In genomic region chr14:91372680-91373495, GRCh38 we compare ENCODE assay signal across 8 cellular contexts. TPM values are rescaled to one million over a fixed set of nuclear protein-coding genes. Genes with fewer than 3 reads are reported as not detected.
DNase-seq lines count a peak whose midpoint lies in the region; ATAC-seq and TF ChIP-seq lines count a peak whose summit lies in the region.

No MANE protein-coding gene starts in this region.

- ATAC-seq in GM19397 (IDR thresholded peaks at IDR 0.05; ENCODE audit: unreplicated experiment): peak; percentile 25
- ATAC-seq in T-helper 17 cell: peak; percentile 53

- WGBS in ovary, 3 donors: 71 to 72% (median 71%) methylated on average over 17 of the region's 17 CpGs

- H3K27me3 Mint-ChIP-seq in CD4-positive, alpha-beta memory T cell: no peaks in the 10 kb centered on the region
- H3K27me3 Mint-ChIP-seq in T-helper 17 cell: no peaks in the 10 kb centered on the region
- peaks cover 21% of the 10 kb centered on the region for H3K27me3 Mint-ChIP-seq in nephron (ENCODE audit: low read depth)

- no peak for TF ChIP-seq EP300 in ovary (IDR thresholded peaks at IDR 0.05)

- H3K27ac ChIP-seq in CD4-positive, alpha-beta memory T cell (ENCODE audit: low read depth, low read length): peak overlapping the region; percentile 79
- H3K27ac ChIP-seq in HL-60 (replicated peaks) (0 out of 2 replicates have a peak overlapping the region, but pooled peaks have one; percentile 5), ovary (no peak overlapping the region)

- H3K9me3 ChIP-seq in CD4-positive, alpha-beta memory T cell (ENCODE audit: control insufficient read depth in 1 of 2, low read length in 2 of 2): no peaks in the 10 kb centered on the region
- H3K9me3 ChIP-seq in T-helper 17 cell (ENCODE audit: control insufficient read depth, low read length, poor library complexity, severe bottlenecking): no peaks in the 10 kb centered on the region
- no peaks in the 10 kb centered on the region for H3K9me3 ChIP-seq in ovary

- H3K9me3 Mint-ChIP-seq in CD4-positive, alpha-beta memory T cell: no peaks in the 10 kb centered on the region
- H3K9me3 Mint-ChIP-seq in nephron: no peaks in the 10 kb centered on the region

- H3K4me3 ChIP-seq in CD4-positive, alpha-beta memory T cell (ENCODE audit: low read length in 2 of 2): peak overlapping the region; percentile 46 to 50
- H3K4me3 ChIP-seq in HL-60 (replicated peaks; ENCODE audit: insufficient read depth, low read length) (no peak overlapping the region), ovary (no peak overlapping the region)

- CTCF ChIA-PET in CD4-positive, alpha-beta memory T cell (lab: Charles Lee; ENCODE audit: partially characterized antibody): interaction anchor here (0.7 to 5.4 kb wide), 11 partner anchors 15 to 59 kb away, joined by 3 to 39 read pairs (median 5); partner anchors contain the start of gene CCDC88C

- peak in 3 of 5 donors; percentile 46 to 66 (median 52) for DNase-seq in CD4-positive, alpha-beta memory T cell
- no peak for DNase-seq in HL-60 (ENCODE audit: low read depth in 1 of 2, low spot score in 1 of 2)
- DNase-seq in T-helper 17 cell: no peak
- no peak for DNase-seq in NCI-H1930 (lab: John Stamatoyannopoulos, UW)
- no peak for DNase-seq in RKO (ENCODE audit: low spot score)
- no peak for DNase-seq in ovary

- intact Hi-C loops in CD4-positive, alpha-beta memory T cell (cut with micrococcal nuclease): loop anchor here (1.0 to 2.0 kb wide), 4 partner anchors 24 to 49 kb away; no protein-coding TSS in a partner anchor
- intact Hi-C loops in ovary (cut with DNase I): no loop called here

- peak overlapping the region; percentile 78 to 94 (median 84) for H3K4me3 Mint-ChIP-seq in CD4-positive, alpha-beta memory T cell
- H3K4me3 Mint-ChIP-seq in T-helper 17 cell (peak overlapping the region; percentile 80), nephron (peak overlapping the region in 2 of 3 experiments; percentile 14 to 29)

- no peak for TF ChIP-seq POLR2A in ovary (IDR thresholded peaks at IDR 0.05)

- peaks cover 6 to 30% of the 10 kb centered on the region in 2 donors for H3K36me3 Mint-ChIP-seq in CD4-positive, alpha-beta memory T cell
- H3K36me3 Mint-ChIP-seq in T-helper 17 cell (ENCODE audit: low read depth) (peaks cover 1% of the 10 kb centered on the region), nephron (ENCODE audit: low read depth) (no peaks in the 10 kb centered on the region)

- H3K4me1 ChIP-seq in CD4-positive, alpha-beta memory T cell (ENCODE audit: insufficient read depth, low read length): peaks cover 99% of the 10 kb centered on the region
- H3K4me1 ChIP-seq in ovary (ENCODE audit: insufficient read depth): no peaks in the 10 kb centered on the region

- peaks cover 2% of the 10 kb centered on the region for H3K36me3 ChIP-seq in CD4-positive, alpha-beta memory T cell (ENCODE audit: insufficient read depth, low read length)
- H3K36me3 ChIP-seq in ovary: no peaks in the 10 kb centered on the region

- POLR2A ChIA-PET in CD4-positive, alpha-beta memory T cell (lab: Charles Lee; ENCODE audit: partially characterized antibody): interaction anchor here (0.7 to 15.1 kb wide), 13 partner anchors 14 to 127 kb away, joined by 3 to 268 read pairs (median 22); partner anchors contain the start of genes CCDC88C and GPR68

- H3K27ac Mint-ChIP-seq in CD4-positive, alpha-beta memory T cell: peak overlapping the region; percentile 93 to 98 (median 96)
- H3K27ac Mint-ChIP-seq in T-helper 17 cell (peak overlapping the region; percentile 100), nephron (peak overlapping the region; percentile 66 to 87 (median 79))

- TF ChIP-seq CTCF in HL-60 (IDR thresholded peaks at IDR 0.05; ENCODE audit: insufficient read depth, low read length): no peak
- no peak for TF ChIP-seq CTCF in nephron (IDR thresholded peaks at IDR 0.05; ENCODE audit: unreplicated experiment in 3 of 3)
- TF ChIP-seq CTCF in ovary (IDR thresholded peaks at IDR 0.05): no peak

- H3K27me3 ChIP-seq in CD4-positive, alpha-beta memory T cell (ENCODE audit: insufficient read depth, low read length): no peaks in the 10 kb centered on the region
- H3K27me3 ChIP-seq in HL-60 (ENCODE audit: insufficient read depth, poor library complexity, severe bottlenecking): no peaks in the 10 kb centered on the region
- no peaks in the 10 kb centered on the region for H3K27me3 ChIP-seq in ovary

- H3K4me1 Mint-ChIP-seq in CD4-positive, alpha-beta memory T cell: peaks cover 77 to 100% (median 90%) of the 10 kb centered on the region in 4 donors
- peaks cover 81% of the 10 kb centered on the region for H3K4me1 Mint-ChIP-seq in T-helper 17 cell
- peaks cover 81% of the 10 kb centered on the region for H3K4me1 Mint-ChIP-seq in nephron

RNA-seq across cellular contexts. Expression of gene CCDC88C, which starts 44.7 kb away (rescaled TPM):
- total RNA-seq in CD4-positive, alpha-beta memory T cell: 100 to 1,000 TPM; 272 to 293 TPM
- polyA plus RNA-seq in CD4-positive, alpha-beta memory T cell: 10 to 100 TPM; 17.1 to 51.1 TPM
- total RNA-seq in T-helper 17 cell (100 to 1,000 TPM; 333 to 339 TPM), ovary (10 to 100 TPM in 1 of 7 donors, 1 to 10 TPM in 6; 2.0 to 17.7 (median 5.1) TPM)
- 1 to 10 TPM; 2.3 to 3.1 TPM for polyA plus RNA-seq in ovary

Comparison
In these comparisons a context has a peak if more than half of its experiments do, and no peak if none do; other contexts are left out.
1. DNase-seq: peak in CD4-positive, alpha-beta memory T cell (3 of 5); none in HL-60 (0 of 2), T-helper 17 cell (0 of 3), NCI-H1930 (0 of 2), RKO (single experiment) and ovary (0 of 5).
2. H3K27ac ChIP-seq: peak in CD4-positive, alpha-beta memory T cell (single experiment) and HL-60 (single experiment); none in ovary (0 of 2).
3. H3K4me3 ChIP-seq: peak in CD4-positive, alpha-beta memory T cell (2 of 2); none in HL-60 (single experiment) and ovary (single experiment).
4. H3K4me3 Mint-ChIP-seq: peak in every context shown above with its lines; median percentile 84 in CD4-positive, alpha-beta memory T cell; 80 in T-helper 17 cell; 22 in nephron.
5. RNA of gene CCDC88C, which starts 44.7 kb away (total RNA-seq): 333 to 339 TPM in T-helper 17 cell and 272 to 293 TPM in CD4-positive, alpha-beta memory T cell; 2.0 to 17.7 TPM in ovary; every median in the first group is over 10 times any median in the second.
6. Peak in every context shown above with its lines, with median percentiles within 50 percentile points of each other: H3K27ac Mint-ChIP-seq.